ENCODE assay signal across 13 cellular contexts in genomic region chr19:55172741-55173140, GRCh38. TPM values are rescaled to one million over a fixed set of nuclear protein-coding genes. Genes with fewer than 3 reads are reported as not detected.
DNase-seq lines count a peak whose midpoint lies in the region; ATAC-seq and TF ChIP-seq lines count a peak whose summit lies in the region.
"Had no signal": no experiment of that assay in that cellular context is flagged by ENCODE, and none has a peak within 500 bp of the region (broad histone marks: within the 10 kb centered on the region; RNA-seq: fewer than 3 reads in every experiment).

No MANE protein-coding gene starts in this region.

- POLR2A ChIA-PET in HEK293 (lab: Yijun Ruan, JAX): no interaction called here

- TF ChIP-seq POLR2A in gastrocnemius medialis (IDR thresholded peaks at IDR 0.05): no peak

- CTCF ChIA-PET in HEK293 (lab: Yijun Ruan, JAX): interaction anchor here (1.0 kb wide), 1 partner anchor 13 kb away, joined by 4 read pairs; no protein-coding TSS in a partner anchor

- H3K27me3 ChIP-seq in gastrocnemius medialis: peaks cover 93 to 99% (median 99%) of the 10 kb centered on the region in 3 donors

- no peak overlapping the region for H3K4me3 ChIP-seq in HEK293 (ENCODE audit: low read depth, low read length)
- H3K4me3 ChIP-seq in gastrocnemius medialis: no peak overlapping the region

- H3K9me3 ChIP-seq in HEK293 (ENCODE audit: control insufficient read depth, insufficient read depth, low read depth, low read length) (no peaks in the 10 kb centered on the region), gastrocnemius medialis (no peaks in the 10 kb centered on the region)

- in situ Hi-C loops in gastrocnemius medialis (cut with MboI; ENCODE audit: low sequenced_read_pairs in 4 of 4): no loop called here

- ATAC-seq in gastrocnemius medialis: no peak

- peaks cover 7% of the 10 kb centered on the region for H3K4me1 ChIP-seq in HEK293 (ENCODE audit: control insufficient read depth, insufficient read depth, low read length)
- peaks cover 3 to 7% of the 10 kb centered on the region in 2 donors for H3K4me1 ChIP-seq in gastrocnemius medialis

- TF ChIP-seq CTCF in HEK293 (tag by site-specific recombination; IDR thresholded peaks at IDR 0.05): no peak
- TF ChIP-seq CTCF in gastrocnemius medialis (IDR thresholded peaks at IDR 0.05 in 4 of 5, conservative IDR thresholded peaks at IDR 0.05 in 1 of 5): no peak

- H3K36me3 ChIP-seq in HEK293 (ENCODE audit: control insufficient read depth in 2 of 2, insufficient read depth in 1 of 2, low read length in 2 of 2) (no peaks in the 10 kb centered on the region), gastrocnemius medialis (no peaks in the 10 kb centered on the region)

- H3K27ac ChIP-seq in HEK293 (ENCODE audit: extremely low read depth, low read depth, low read length) (no peak overlapping the region), gastrocnemius medialis (no peak overlapping the region)

- intact Hi-C loops in gastrocnemius medialis (cut with DNase I; ENCODE audit: low total_unique reads): no loop called here

- DNase-seq in AG08395 (ENCODE audit: low spot score) (peak; percentile 76), amniotic epithelial cell (ENCODE audit: low read depth) (peak; percentile 64), islet precursor cell (peak; percentile 60), NOMO-1 treated with dmso at 0.1 percent for 144 hours (lab: John Stamatoyannopoulos, UW; ENCODE audit: unreplicated experiment) (no peak), SIG-M5 treated with dmso at 0.1 percent for 504 hours (lab: John Stamatoyannopoulos, UW; ENCODE audit: unreplicated experiment) (no peak), gastrocnemius medialis (no peak)
- DNase-seq in activated CD8-positive, alpha-beta memory T cell treated with anti-CD3 and anti-CD28 coated beads, Interleukin-2, amount 50 U/mL, for 4 hours: no peak
- DNase-seq: GOT3; MV-4-11; occipital lobe; stimulated activated naive CD4-positive, alpha-beta T cell; T1000 had no signal

TF ChIP-seq in HEK293, 187 proteins besides CTCF, POLR2A, EP300 and RAD21:
- TF ChIP-seq HOXC10 (CRISPR knock-in tag; IDR thresholded peaks at IDR 0.05) (0 out of 2 replicates have a peak, but pooled peaks have one; percentile 21), SALL2 (tag by site-specific recombination; IDR thresholded peaks at IDR 0.05; ENCODE audit: borderline replicate concordance) (no peak), ZNF132 (tag by site-specific recombination; IDR thresholded peaks at IDR 0.05; ENCODE audit: borderline replicate concordance) (no peak)

RNA-seq across cellular contexts. Expression of gene DNAAF3, which starts 6.3 kb away (rescaled TPM):
- total RNA-seq in gastrocnemius medialis: under 1 TPM in 1 of 4 donors, not detected in 3; 0.39 TPM

RNA-seq across cellular contexts. Expression of gene SYT5, which starts 7.3 kb away (rescaled TPM):
- total RNA-seq in gastrocnemius medialis: not detected

RNA-seq across cellular contexts. Expression of gene TNNI3, which starts 15.2 kb away (rescaled TPM):
- total RNA-seq in gastrocnemius medialis: 1 to 10 TPM; 1.6 to 6.2 (median 5.5) TPM
- total RNA-seq: occipital lobe had no signal

RNA-seq across cellular contexts. Expression of gene TNNT1, which starts 23.7 kb away (rescaled TPM):
- total RNA-seq in gastrocnemius medialis: 1,000 to 10,000 TPM; 2,342 to 9,166 (median 6,627) TPM
- total RNA-seq: occipital lobe had no signal

RNA-seq across cellular contexts. Expression of gene PTPRH, which starts 36.6 kb away (rescaled TPM):
- under 1 TPM; 0.39 to 0.56 (median 0.48) TPM for total RNA-seq in gastrocnemius medialis

Comparison
In these comparisons a context has a peak if more than half of its experiments do, and no peak if none do; other contexts are left out.
1. DNase-seq: peak in AG08395 (single experiment), amniotic epithelial cell (single experiment) and islet precursor cell (single experiment); none in activated CD8-positive, alpha-beta memory T cell treated with anti-CD3 and anti-CD28 coated beads, Interleukin-2, amount 50 U/mL, for 4 hours (single experiment), NOMO-1 treated with dmso at 0.1 percent for 144 hours (single experiment), SIG-M5 treated with dmso at 0.1 percent for 504 hours (single experiment) and gastrocnemius medialis (0 of 2).